ENCODE assay signal across 1 cellular context in the genomic region with DNA sequence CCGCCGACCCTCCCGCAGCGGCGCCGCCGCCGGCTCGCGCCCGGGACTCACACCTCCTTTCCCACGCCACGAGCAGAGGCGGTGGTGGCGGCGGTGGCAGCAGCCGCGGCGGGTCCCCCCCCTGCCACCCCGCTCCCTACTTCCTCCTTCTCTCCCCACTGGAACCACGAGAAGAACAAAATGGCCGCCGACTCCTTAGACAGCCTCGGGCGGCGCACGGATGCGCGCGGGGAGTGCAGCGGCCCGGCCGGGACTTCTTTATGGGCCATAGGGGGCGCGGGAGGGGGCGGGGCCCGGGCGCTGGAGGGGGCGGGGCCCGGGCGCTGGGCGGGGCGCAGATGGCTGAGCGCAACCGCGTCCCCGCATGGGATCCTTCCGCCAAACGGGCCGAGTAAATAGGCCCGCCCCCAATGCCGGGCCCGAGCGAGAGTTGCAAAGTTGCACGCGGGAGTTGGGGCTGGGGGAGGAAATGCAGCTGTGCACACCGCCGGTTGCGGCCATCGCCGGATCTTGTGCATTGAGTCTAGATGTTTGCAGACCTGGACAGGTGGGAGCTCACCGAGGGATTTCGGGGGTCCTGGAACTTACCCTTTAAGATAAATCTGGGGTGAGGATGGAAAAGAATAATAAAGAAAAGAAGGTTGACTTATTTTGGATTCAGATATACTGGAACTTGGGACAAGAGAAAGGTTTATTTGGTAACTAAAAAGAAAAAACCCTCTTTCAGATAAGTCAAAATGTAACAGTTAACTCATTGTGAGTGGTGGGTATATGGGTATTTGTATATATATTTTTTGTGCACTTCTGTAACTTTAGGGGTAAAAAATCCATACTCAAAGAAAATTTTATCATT.
A peak's percentile ranks its signal among the peaks of the same experiment; 100 is the strongest.
TF ChIP-seq lines count a peak whose summit lies in the region.

Gene PPP1CC (minus strand): TSS at position 174 of the 853 bp plus-strand sequence. CDS start 184 bp downstream, outside the sequence.

TF ChIP-seq in HepG2, 621 proteins besides CTCF, POLR2A, EP300 and RAD21 (continued from another document and continues in another):
- TF ChIP-seq, protein P1, sequence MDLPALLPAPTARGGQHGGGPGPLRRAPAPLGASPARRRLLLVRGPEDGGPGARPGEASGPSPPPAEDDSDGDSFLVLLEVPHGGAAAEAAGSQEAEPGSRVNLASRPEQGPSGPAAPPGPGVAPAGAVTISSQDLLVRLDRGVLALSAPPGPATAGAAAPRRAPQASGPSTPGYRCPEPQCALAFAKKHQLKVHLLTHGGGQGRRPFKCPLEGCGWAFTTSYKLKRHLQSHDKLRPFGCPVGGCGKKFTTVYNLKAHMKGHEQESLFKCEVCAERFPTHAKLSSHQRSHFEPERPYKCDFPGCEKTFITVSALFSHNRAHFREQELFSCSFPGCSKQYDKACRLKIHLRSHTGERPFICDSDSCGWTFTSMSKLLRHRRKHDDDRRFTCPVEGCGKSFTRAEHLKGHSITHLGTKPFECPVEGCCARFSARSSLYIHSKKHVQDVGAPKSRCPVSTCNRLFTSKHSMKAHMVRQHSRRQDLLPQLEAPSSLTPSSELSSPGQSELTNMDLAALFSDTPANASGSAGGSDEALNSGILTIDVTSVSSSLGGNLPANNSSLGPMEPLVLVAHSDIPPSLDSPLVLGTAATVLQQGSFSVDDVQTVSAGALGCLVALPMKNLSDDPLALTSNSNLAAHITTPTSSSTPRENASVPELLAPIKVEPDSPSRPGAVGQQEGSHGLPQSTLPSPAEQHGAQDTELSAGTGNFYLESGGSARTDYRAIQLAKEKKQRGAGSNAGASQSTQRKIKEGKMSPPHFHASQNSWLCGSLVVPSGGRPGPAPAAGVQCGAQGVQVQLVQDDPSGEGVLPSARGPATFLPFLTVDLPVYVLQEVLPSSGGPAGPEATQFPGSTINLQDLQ (CRISPR knock-in tag; IDR thresholded peaks at IDR 0.05), result no peak
- TF ChIP-seq GPBP1L1 (CRISPR knock-in tag; IDR thresholded peaks at IDR 0.05) (no peak), SP140L (CRISPR knock-in tag; IDR thresholded peaks at IDR 0.05; ENCODE audit: borderline replicate concordance) (no peak), TOE1 (CRISPR knock-in tag; IDR thresholded peaks at IDR 0.05) (no peak), SIX1 (CRISPR knock-in tag; IDR thresholded peaks at IDR 0.05; ENCODE audit: borderline replicate concordance) (no peak), ZNF496 (CRISPR knock-in tag; IDR thresholded peaks at IDR 0.05; ENCODE audit: insufficient replicate concordance) (no peak), ZFP36 (IDR thresholded peaks at IDR 0.05; ENCODE audit: borderline replicate concordance, low read depth, low read length, partially characterized antibody) (no peak), ZNF180 (CRISPR knock-in tag; IDR thresholded peaks at IDR 0.05; ENCODE audit: borderline replicate concordance, low read depth) (no peak), ZNF891 (CRISPR knock-in tag; IDR thresholded peaks at IDR 0.05) (no peak), ETV5 (CRISPR knock-in tag; IDR thresholded peaks at IDR 0.05; ENCODE audit: borderline replicate concordance) (peak; percentile 47; the same call in 1 of the 2 replicates), ZNF772 (CRISPR knock-in tag; IDR thresholded peaks at IDR 0.05) (peak; percentile 26; the same call in 1 of the 2 replicates), XRCC5 (optimal IDR thresholded peaks at IDR 0.05; ENCODE audit: low read length) (peak; percentile 73), MYPOP (CRISPR knock-in tag; IDR thresholded peaks at IDR 0.05) (no peak; the same call in 1 of the 2 replicates), ZNF124 (CRISPR knock-in tag; IDR thresholded peaks at IDR 0.05) (no peak), CSRNP1 (CRISPR knock-in tag; IDR thresholded peaks at IDR 0.05) (no peak), THAP9 (CRISPR knock-in tag; IDR thresholded peaks at IDR 0.05; ENCODE audit: borderline replicate concordance) (peak; percentile 58; the same call in 1 of the 2 replicates), RBM39 (IDR thresholded peaks at IDR 0.05; ENCODE audit: low read depth, low read length, poor library complexity, severe bottlenecking) (peak; percentile 50), GLI4 (CRISPR knock-in tag; IDR thresholded peaks at IDR 0.05; ENCODE audit: borderline replicate concordance) (no peak), GTF2F1 (IDR thresholded peaks at IDR 0.05; ENCODE audit: low read length) (no peak), SYNCRIP (IDR thresholded peaks at IDR 0.05; ENCODE audit: insufficient read depth, low read depth, low read length) (no peak), HMG20B (CRISPR knock-in tag; conservative IDR thresholded peaks at IDR 0.05) (no peak), SOX13 (IDR thresholded peaks at IDR 0.05) (no peak), SOX13 (CRISPR knock-in tag; conservative IDR thresholded peaks at IDR 0.05 in 1 of 2, IDR thresholded peaks at IDR 0.05 in 1 of 2) (no peak), TGIF2 (CRISPR knock-in tag; IDR thresholded peaks at IDR 0.05) (peak; percentile 43; the same call in 1 of the 2 replicates), PATZ1 (CRISPR knock-in tag; IDR thresholded peaks at IDR 0.05) (peak; percentile 88)
- TF ChIP-seq, protein P2, sequence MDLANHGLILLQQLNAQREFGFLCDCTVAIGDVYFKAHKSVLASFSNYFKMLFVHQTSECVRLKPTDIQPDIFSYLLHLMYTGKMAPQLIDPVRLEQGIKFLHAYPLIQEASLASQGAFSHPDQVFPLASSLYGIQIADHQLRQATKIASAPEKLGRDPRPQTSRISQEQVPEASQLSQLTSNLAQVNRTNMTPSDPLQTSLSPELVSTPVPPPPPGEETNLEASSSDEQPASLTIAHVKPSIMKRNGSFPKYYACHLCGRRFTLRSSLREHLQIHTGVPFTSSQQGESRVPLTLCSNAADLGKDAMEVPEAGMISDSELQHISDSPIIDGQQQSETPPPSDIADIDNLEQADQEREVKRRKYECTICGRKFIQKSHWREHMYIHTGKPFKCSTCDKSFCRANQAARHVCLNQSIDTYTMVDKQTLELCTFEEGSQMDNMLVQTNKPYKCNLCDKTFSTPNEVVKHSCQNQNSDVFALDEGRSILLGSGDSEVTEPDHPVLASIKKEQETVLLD (CRISPR knock-in tag; IDR thresholded peaks at IDR 0.05; ENCODE audit: low read depth), result peak; percentile 27; the same call in 1 of the 2 replicates
- TF ChIP-seq, protein P3, sequence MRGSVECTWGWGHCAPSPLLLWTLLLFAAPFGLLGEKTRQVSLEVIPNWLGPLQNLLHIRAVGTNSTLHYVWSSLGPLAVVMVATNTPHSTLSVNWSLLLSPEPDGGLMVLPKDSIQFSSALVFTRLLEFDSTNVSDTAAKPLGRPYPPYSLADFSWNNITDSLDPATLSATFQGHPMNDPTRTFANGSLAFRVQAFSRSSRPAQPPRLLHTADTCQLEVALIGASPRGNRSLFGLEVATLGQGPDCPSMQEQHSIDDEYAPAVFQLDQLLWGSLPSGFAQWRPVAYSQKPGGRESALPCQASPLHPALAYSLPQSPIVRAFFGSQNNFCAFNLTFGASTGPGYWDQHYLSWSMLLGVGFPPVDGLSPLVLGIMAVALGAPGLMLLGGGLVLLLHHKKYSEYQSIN (CRISPR knock-in tag; IDR thresholded peaks at IDR 0.05; ENCODE audit: borderline replicate concordance), result no peak
- TF ChIP-seq, protein P4, sequence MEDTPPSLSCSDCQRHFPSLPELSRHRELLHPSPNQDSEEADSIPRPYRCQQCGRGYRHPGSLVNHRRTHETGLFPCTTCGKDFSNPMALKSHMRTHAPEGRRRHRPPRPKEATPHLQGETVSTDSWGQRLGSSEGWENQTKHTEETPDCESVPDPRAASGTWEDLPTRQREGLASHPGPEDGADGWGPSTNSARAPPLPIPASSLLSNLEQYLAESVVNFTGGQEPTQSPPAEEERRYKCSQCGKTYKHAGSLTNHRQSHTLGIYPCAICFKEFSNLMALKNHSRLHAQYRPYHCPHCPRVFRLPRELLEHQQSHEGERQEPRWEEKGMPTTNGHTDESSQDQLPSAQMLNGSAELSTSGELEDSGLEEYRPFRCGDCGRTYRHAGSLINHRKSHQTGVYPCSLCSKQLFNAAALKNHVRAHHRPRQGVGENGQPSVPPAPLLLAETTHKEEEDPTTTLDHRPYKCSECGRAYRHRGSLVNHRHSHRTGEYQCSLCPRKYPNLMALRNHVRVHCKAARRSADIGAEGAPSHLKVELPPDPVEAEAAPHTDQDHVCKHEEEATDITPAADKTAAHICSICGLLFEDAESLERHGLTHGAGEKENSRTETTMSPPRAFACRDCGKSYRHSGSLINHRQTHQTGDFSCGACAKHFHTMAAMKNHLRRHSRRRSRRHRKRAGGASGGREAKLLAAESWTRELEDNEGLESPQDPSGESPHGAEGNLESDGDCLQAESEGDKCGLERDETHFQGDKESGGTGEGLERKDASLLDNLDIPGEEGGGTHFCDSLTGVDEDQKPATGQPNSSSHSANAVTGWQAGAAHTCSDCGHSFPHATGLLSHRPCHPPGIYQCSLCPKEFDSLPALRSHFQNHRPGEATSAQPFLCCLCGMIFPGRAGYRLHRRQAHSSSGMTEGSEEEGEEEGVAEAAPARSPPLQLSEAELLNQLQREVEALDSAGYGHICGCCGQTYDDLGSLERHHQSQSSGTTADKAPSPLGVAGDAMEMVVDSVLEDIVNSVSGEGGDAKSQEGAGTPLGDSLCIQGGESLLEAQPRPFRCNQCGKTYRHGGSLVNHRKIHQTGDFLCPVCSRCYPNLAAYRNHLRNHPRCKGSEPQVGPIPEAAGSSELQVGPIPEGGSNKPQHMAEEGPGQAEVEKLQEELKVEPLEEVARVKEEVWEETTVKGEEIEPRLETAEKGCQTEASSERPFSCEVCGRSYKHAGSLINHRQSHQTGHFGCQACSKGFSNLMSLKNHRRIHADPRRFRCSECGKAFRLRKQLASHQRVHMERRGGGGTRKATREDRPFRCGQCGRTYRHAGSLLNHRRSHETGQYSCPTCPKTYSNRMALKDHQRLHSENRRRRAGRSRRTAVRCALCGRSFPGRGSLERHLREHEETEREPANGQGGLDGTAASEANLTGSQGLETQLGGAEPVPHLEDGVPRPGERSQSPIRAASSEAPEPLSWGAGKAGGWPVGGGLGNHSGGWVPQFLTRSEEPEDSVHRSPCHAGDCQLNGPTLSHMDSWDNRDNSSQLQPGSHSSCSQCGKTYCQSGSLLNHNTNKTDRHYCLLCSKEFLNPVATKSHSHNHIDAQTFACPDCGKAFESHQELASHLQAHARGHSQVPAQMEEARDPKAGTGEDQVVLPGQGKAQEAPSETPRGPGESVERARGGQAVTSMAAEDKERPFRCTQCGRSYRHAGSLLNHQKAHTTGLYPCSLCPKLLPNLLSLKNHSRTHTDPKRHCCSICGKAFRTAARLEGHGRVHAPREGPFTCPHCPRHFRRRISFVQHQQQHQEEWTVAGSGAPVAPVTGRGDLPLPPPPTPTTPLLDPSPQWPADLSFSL (CRISPR knock-in tag; IDR thresholded peaks at IDR 0.05), result no peak
